Comparison of ENCODE assay signal across 10 cellular contexts in genomic region chr2:10400568-10400977, GRCh38. TPM values are rescaled to one million over a fixed set of nuclear protein-coding genes. Genes with fewer than 3 reads are reported as not detected.
DNase-seq lines count a peak whose midpoint lies in the region; ATAC-seq and TF ChIP-seq lines count a peak whose summit lies in the region.
"Had no signal": no experiment of that assay in that cellular context is flagged by ENCODE, and none has a peak within 500 bp of the region (broad histone marks: within the 10 kb centered on the region; RNA-seq: fewer than 3 reads in every experiment).

No MANE protein-coding gene starts in this region.

- H3K9me3 Mint-ChIP-seq in activated naive CD4-positive, alpha-beta T cell treated with anti-CD3 and anti-CD28 coated beads for 36 hours, result no peaks in the 10 kb centered on the region
- H3K9me3 Mint-ChIP-seq in activated T-cell treated with anti-CD3 and anti-CD28 coated beads, Interleukin-2, amount 50 U/mL, for 4 hours, result no peaks in the 10 kb centered on the region
- H3K9me3 Mint-ChIP-seq: HFFc6 had no signal

- no peak overlapping the region for H3K4me3 Mint-ChIP-seq in activated naive CD4-positive, alpha-beta T cell treated with anti-CD3 and anti-CD28 coated beads for 36 hours
- H3K4me3 Mint-ChIP-seq in activated T-cell treated with anti-CD3 and anti-CD28 coated beads, Interleukin-2, amount 50 U/mL, for 4 hours, result no peak overlapping the region
- H3K4me3 Mint-ChIP-seq: HFFc6 had no signal

- H3K27me3 Mint-ChIP-seq in activated naive CD4-positive, alpha-beta T cell treated with anti-CD3 and anti-CD28 coated beads for 36 hours (ENCODE audit: low read depth), result no peaks in the 10 kb centered on the region
- no peaks in the 10 kb centered on the region for H3K27me3 Mint-ChIP-seq in activated T-cell treated with anti-CD3 and anti-CD28 coated beads, Interleukin-2, amount 50 U/mL, for 4 hours (ENCODE audit: low read depth)

- peak overlapping the region; percentile 61 for H3K27ac Mint-ChIP-seq in activated naive CD4-positive, alpha-beta T cell treated with anti-CD3 and anti-CD28 coated beads for 36 hours

- H3K9me3 ChIP-seq in lower lobe of right lung, result no peaks in the 10 kb centered on the region
- no peaks in the 10 kb centered on the region for H3K9me3 ChIP-seq in upper lobe of left lung

- intact Hi-C loops in activated naive CD4-positive, alpha-beta T cell treated with anti-CD3 and anti-CD28 coated beads for 36 hours (cut with micrococcal nuclease), result no loop called here
- intact Hi-C loops in lower lobe of right lung (cut with DNase I), result no loop called here

- H3K27ac ChIP-seq in lower lobe of right lung (peak overlapping the region; percentile 82), upper lobe of left lung (peak overlapping the region; percentile 61 to 90 (median 82))

- peak; percentile 60 to 74 for ATAC-seq in activated T-cell treated with anti-CD3 and anti-CD28 coated beads, Interleukin-2, amount 50 U/mL, for 4 hours
- ATAC-seq in lower lobe of right lung, result peak; percentile 4 to 60
- ATAC-seq in upper lobe of left lung (ENCODE audit: low FRiP score in 2 of 2), result peak in 1 of 2 donors; percentile 69
- no peak for ATAC-seq in HG02798 (IDR thresholded peaks at IDR 0.05; ENCODE audit: poor library complexity, unreplicated experiment)
- ATAC-seq: SK-N-SH treated with all-trans-retinoic acid at 6 μM for 48 hours had no signal

- peaks cover 40% of the 10 kb centered on the region for H3K4me1 Mint-ChIP-seq in activated naive CD4-positive, alpha-beta T cell treated with anti-CD3 and anti-CD28 coated beads for 36 hours (ENCODE audit: low read depth)
- H3K4me1 Mint-ChIP-seq in activated T-cell treated with anti-CD3 and anti-CD28 coated beads, Interleukin-2, amount 50 U/mL, for 4 hours (ENCODE audit: low read depth), result peaks cover 38% of the 10 kb centered on the region

- 23 to 66% methylated on average over 5 to 10 of the region's 11 CpGs for WGBS in upper lobe of left lung, 2 donors

- TF ChIP-seq CTCF in lower lobe of right lung (IDR thresholded peaks at IDR 0.05) (no peak), upper lobe of left lung (IDR thresholded peaks at IDR 0.05) (no peak)

- no peak overlapping the region for H3K4me3 ChIP-seq in lower lobe of right lung
- H3K4me3 ChIP-seq in upper lobe of left lung, result no peak overlapping the region

- no peaks in the 10 kb centered on the region for H3K27me3 ChIP-seq in lower lobe of right lung (ENCODE audit: low read depth)
- no peaks in the 10 kb centered on the region for H3K27me3 ChIP-seq in upper lobe of left lung

- peaks cover 27% of the 10 kb centered on the region for H3K36me3 ChIP-seq in lower lobe of right lung
- peaks cover 0 to 12% (median 2%) of the 10 kb centered on the region in 4 donors for H3K36me3 ChIP-seq in upper lobe of left lung

- peak in 2 of 4 donors; percentile 59 to 76 for TF ChIP-seq EP300 in upper lobe of left lung (IDR thresholded peaks at IDR 0.05)

- peaks cover 4% of the 10 kb centered on the region for H3K36me3 Mint-ChIP-seq in activated naive CD4-positive, alpha-beta T cell treated with anti-CD3 and anti-CD28 coated beads for 36 hours (ENCODE audit: low read depth)
- peaks cover 16% of the 10 kb centered on the region for H3K36me3 Mint-ChIP-seq in activated T-cell treated with anti-CD3 and anti-CD28 coated beads, Interleukin-2, amount 50 U/mL, for 4 hours (ENCODE audit: insufficient read depth)

- TF ChIP-seq POLR2A in upper lobe of left lung (IDR thresholded peaks at IDR 0.05), result peak in 1 of 4 donors; percentile 11

- peak; percentile 55 for DNase-seq in activated naive CD4-positive, alpha-beta T cell treated with anti-CD3 and anti-CD28 coated beads for 36 hours
- no peak for DNase-seq in activated naive CD4-positive, alpha-beta T cell (lab: John Stamatoyannopoulos, UW)
- no peak for DNase-seq in activated T-cell treated with anti-CD3 and anti-CD28 coated beads, Interleukin-2, amount 50 U/mL, for 4 hours
- peak; percentile 75 for DNase-seq in lower lobe of right lung
- DNase-seq in upper lobe of left lung, result peak in 1 of 2 donors; percentile 77
- no peak for DNase-seq in middle frontal gyrus (ENCODE audit: extremely low spot score, low spot score)
- no peak for DNase-seq in effector CD4-positive, alpha-beta T cell
- DNase-seq: HFFc6 had no signal

- peaks cover 88% of the 10 kb centered on the region for H3K4me1 ChIP-seq in lower lobe of right lung
- H3K4me1 ChIP-seq in upper lobe of left lung, result peaks cover 70 to 90% (median 82%) of the 10 kb centered on the region in 4 donors

- CTCF ChIA-PET in activated naive CD4-positive, alpha-beta T cell treated with anti-CD3 and anti-CD28 coated beads for 36 hours (lab: Charles Lee), result interaction anchor here (2.2 kb wide), 1 partner anchor 8 kb away, joined by 7 read pairs; no protein-coding TSS in a partner anchor

RNA-seq across cellular contexts. Expression of gene ODC1, which starts 47.6 kb away (rescaled TPM):
- 100 to 1,000 TPM; 174 to 177 TPM for total RNA-seq in activated naive CD4-positive, alpha-beta T cell treated with anti-CD3 and anti-CD28 coated beads for 36 hours
- 100 to 1,000 TPM; 581 to 619 (median 602) TPM for total RNA-seq in activated T-cell treated with anti-CD3 and anti-CD28 coated beads, Interleukin-2, amount 50 U/mL, for 4 hours
- total RNA-seq in lower lobe of right lung, result 30.1 TPM
- 100 to 1,000 TPM in 1 of 6 donors, 10 to 100 TPM in 4, 1 to 10 TPM in 1; 3.1 to 223 (median 46.0) TPM for total RNA-seq in upper lobe of left lung

Comparison
In these comparisons a context has a peak if more than half of its experiments do, and no peak if none do; other contexts are left out.
1. DNase-seq: peak in activated naive CD4-positive, alpha-beta T cell treated with anti-CD3 and anti-CD28 coated beads for 36 hours (single experiment) and lower lobe of right lung (single experiment); none in activated naive CD4-positive, alpha-beta T cell (0 of 4), activated T-cell treated with anti-CD3 and anti-CD28 coated beads, Interleukin-2, amount 50 U/mL, for 4 hours (single experiment), middle frontal gyrus (single experiment) and effector CD4-positive, alpha-beta T cell (single experiment).